Comparison of ENCODE assay signal across 26 cellular contexts in the genomic region with DNA sequence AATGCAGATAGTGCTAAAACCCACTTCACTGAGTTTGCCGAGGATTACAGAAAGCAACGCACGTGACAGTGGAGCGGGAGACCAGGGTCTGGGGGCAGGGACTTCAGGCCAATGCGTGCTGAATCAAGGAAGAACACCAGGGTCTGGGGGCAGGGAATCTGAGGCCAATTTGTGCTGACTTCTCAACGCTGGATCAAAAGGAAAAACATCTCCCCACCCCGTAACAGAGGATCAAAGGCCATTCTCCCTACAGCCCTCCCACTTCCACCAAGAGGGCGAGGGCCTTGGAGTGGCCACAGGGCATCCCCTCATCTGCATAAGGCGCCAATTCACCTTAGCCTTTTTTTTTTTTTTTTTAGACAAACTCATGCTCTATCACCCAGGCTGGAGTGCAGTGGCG. TPM values are rescaled to one million over a fixed set of nuclear protein-coding genes. Genes with fewer than 3 reads are reported as not detected.
A peak's percentile ranks its signal among the peaks of the same experiment; 100 is the strongest.
DNase-seq lines count a peak whose midpoint lies in the region; ATAC-seq, FAIRE-seq and TF ChIP-seq lines count a peak whose summit lies in the region.
"Had no signal": no experiment of that assay in that cellular context is flagged by ENCODE, and none has a peak within 500 bp of the region (broad histone marks: within the 10 kb centered on the region; RNA-seq: fewer than 3 reads in every experiment).

No MANE protein-coding gene starts in this region.

- intact Hi-C loops in K562 (cut with micrococcal nuclease): no loop called here

- H3K4me1 Mint-ChIP-seq in neural progenitor cell: peaks cover 12% of the 10 kb centered on the region

- peaks cover 8% of the 10 kb centered on the region for H3K27me3 Mint-ChIP-seq in neural progenitor cell (ENCODE audit: insufficient read depth, low read depth)

- H3K9ac ChIP-seq in K562 (ENCODE audit: insufficient read depth in 1 of 2, low read depth in 2 of 2, low read length in 2 of 2) (no peak overlapping the region), iPS-15b (ENCODE audit: low read depth, low read length) (peak overlapping the region; percentile 24), neural progenitor cell (no peak overlapping the region)
- H3K9ac ChIP-seq: BLaER1 treated with 17β-estradiol and CSF1 and Interleukin-3, amounts not matched to agents 10 nM and 100 nM had no signal

- H3F3A ChIP-seq in neural progenitor cell (ENCODE audit: low read depth): no peaks in the 10 kb centered on the region

- no peak overlapping the region for H3K4me3 Mint-ChIP-seq in neural progenitor cell
- H3K4me3 Mint-ChIP-seq: CD14-positive monocyte; CD4-positive, alpha-beta T cell; CD8-positive, alpha-beta memory T cell had no signal

- H2AFZ ChIP-seq in K562 (ENCODE audit: low read depth, low read length) (peak overlapping the region; percentile 32; the same call in 1 of the 2 replicates), neural progenitor cell (replicated peaks) (no peak overlapping the region)

- no peak for TF ChIP-seq POLR2A in K562 (conservative IDR thresholded peaks at IDR 0.05)

- TF ChIP-seq CTCF in K562 (IDR thresholded peaks at IDR 0.05 in 2 of 3, conservative IDR thresholded peaks at IDR 0.05 in 1 of 3; ENCODE audit: insufficient read depth in 2 of 3, low read depth in 1 of 3, low read length in 3 of 3) (no peak), neural progenitor cell (IDR thresholded peaks at IDR 0.05) (no peak)

- H3K27ac ChIP-seq in K562 (ENCODE audit: extremely low read depth, low read depth, low read length) (no peak overlapping the region), neural progenitor cell (no peak overlapping the region)
- H3K27ac ChIP-seq: A549; BLaER1 treated with 17β-estradiol and CSF1 and Interleukin-3, amounts not matched to agents 10 nM and 100 nM had no signal

- H3K79me2 ChIP-seq in K562 (ENCODE audit: control insufficient read depth, insufficient read depth, low read length) (no peaks in the 10 kb centered on the region), neural progenitor cell (ENCODE audit: low read depth) (no peaks in the 10 kb centered on the region)

- H3K4me2 ChIP-seq in K562 (ENCODE audit: insufficient read depth, low read length) (no peak overlapping the region), neural progenitor cell (no peak overlapping the region)
- H3K4me2 ChIP-seq: A549 had no signal

- no peaks in the 10 kb centered on the region for H3K36me3 Mint-ChIP-seq in neural progenitor cell
- H3K36me3 Mint-ChIP-seq: CD14-positive monocyte had no signal

- CTCF ChIA-PET in K562 (lab: Yijun Ruan, JAX; ENCODE audit: low intra/inter-chr PET ratio): no interaction called here

- WGBS in K562 (ENCODE audit: insufficient coverage, low coverage, missing lambda C conversion rate): 46% methylated on average over 7 of the region's 10 CpGs

- in situ Hi-C loops in K562 (cut with MboI): no loop called here

- no peaks in the 10 kb centered on the region for H4K20me1 ChIP-seq in K562 (replicated peaks; ENCODE audit: control insufficient read depth, insufficient read depth, low read length)
- H4K20me1 ChIP-seq in neural progenitor cell (ENCODE audit: low read depth): no peaks in the 10 kb centered on the region
- H4K20me1 ChIP-seq: BLaER1 treated with 17β-estradiol and CSF1 and Interleukin-3, amounts not matched to agents 10 nM and 100 nM had no signal

- H3K4me3 ChIP-seq in K562 (no peak overlapping the region), iPS-15b (ENCODE audit: low read depth, low read length) (no peak overlapping the region), neural progenitor cell (no peak overlapping the region)
- H3K4me3 ChIP-seq: A549; BLaER1 treated with 17β-estradiol and CSF1 and Interleukin-3, amounts not matched to agents 10 nM and 100 nM had no signal

- H3K9me1 ChIP-seq in K562 (ENCODE audit: control insufficient read depth, insufficient read depth, low read length): no peaks in the 10 kb centered on the region

- H3K27ac Mint-ChIP-seq in neural progenitor cell: peak overlapping the region; percentile 63
- H3K27ac Mint-ChIP-seq: CD14-positive monocyte; CD4-positive, alpha-beta T cell; CD8-positive, alpha-beta memory T cell had no signal

- TF ChIP-seq RAD21 in K562 (CRISPR knock-in tag; conservative IDR thresholded peaks at IDR 0.05 in 1 of 2, IDR thresholded peaks at IDR 0.05 in 1 of 2): no peak

- H3K27me3 ChIP-seq in K562 (ENCODE audit: control insufficient read depth in 2 of 2, insufficient read depth in 2 of 2, low read length in 2 of 2) (no peaks in the 10 kb centered on the region), iPS-15b (ENCODE audit: control insufficient read depth, insufficient read depth, low read length) (no peaks in the 10 kb centered on the region), neural progenitor cell (peaks cover 11% of the 10 kb centered on the region)
- H3K27me3 ChIP-seq: BE2C; BLaER1 treated with 17β-estradiol and CSF1 and Interleukin-3, amounts not matched to agents 10 nM and 100 nM had no signal

- DNase-seq in ELF-1 (ENCODE audit: low read depth, low spot score): peak; percentile 85
- DNase-seq in K562 (ENCODE audit: extremely low read depth in 1 of 4, low spot score in 3 of 4): no peak
- no peak for DNase-seq in neural progenitor cell (ENCODE audit: low spot score)
- no peak for DNase-seq in HK-2 (ENCODE audit: unreplicated experiment)
- DNase-seq: 8988T; ACHN; AML-193; BE2C; CD4-positive, alpha-beta T cell; CD8-positive, alpha-beta memory T cell; DMS 273 treated with DMSO at 0.1 percent for 48 hours; DMS79; EL; GF-D8; GOT3; H7 had no signal

- H3K36me3 ChIP-seq in K562 (ENCODE audit: control insufficient read depth, insufficient read depth, low read length) (no peaks in the 10 kb centered on the region), iPS-15b (ENCODE audit: control insufficient read depth, insufficient read depth, low read length) (no peaks in the 10 kb centered on the region), neural progenitor cell (no peaks in the 10 kb centered on the region)
- H3K36me3 ChIP-seq: BE2C; BLaER1 treated with 17β-estradiol and CSF1 and Interleukin-3, amounts not matched to agents 10 nM and 100 nM had no signal

- H3K9me3 ChIP-seq in K562 (replicated peaks; ENCODE audit: control insufficient read depth, insufficient read depth, low read depth, low read length): peaks cover 2% of the 10 kb centered on the region; the same call in 1 of the 2 replicates
- H3K9me3 ChIP-seq in iPS-15b (ENCODE audit: control insufficient read depth, insufficient read depth, low read length): no peaks in the 10 kb centered on the region
- H3K9me3 ChIP-seq in neural progenitor cell (ENCODE audit: low read depth): no peaks in the 10 kb centered on the region
- H3K9me3 ChIP-seq: BE2C had no signal

- TF ChIP-seq EP300 in K562 (IDR thresholded peaks at IDR 0.05; ENCODE audit: low read length): no peak

- peaks cover 8 to 9% of the 10 kb centered on the region in 2 experiments; a peak in 4 of 5 replicates for H3K4me1 ChIP-seq in K562 (replicated peaks in 1 of 2; ENCODE audit: control insufficient read depth in 2 of 2, insufficient read depth in 2 of 2, low read length in 2 of 2)
- H3K4me1 ChIP-seq in iPS-15b (ENCODE audit: control insufficient read depth, insufficient read depth, low read length): peaks cover 3% of the 10 kb centered on the region
- H3K4me1 ChIP-seq in neural progenitor cell: no peaks in the 10 kb centered on the region
- H3K4me1 ChIP-seq: A549, BE2C had no signal

- FAIRE-seq in K562 (lab: Jason Lieb, UNC): no peak
- FAIRE-seq: A549, D721Med, GM12891, GM18507 had no signal

- ATAC-seq in K562 (no peak), HG02571 (IDR thresholded peaks at IDR 0.05; ENCODE audit: unreplicated experiment) (no peak)
- no peak for ATAC-seq in activated CD4-positive, CD25-positive, alpha-beta regulatory T cell treated with anti-CD3 and anti-CD28 coated beads, Interleukin-2, amount 50 U/mL, for 24 hours
- ATAC-seq: A549, HCT116 had no signal

- no peaks in the 10 kb centered on the region for H3K9me3 Mint-ChIP-seq in neural progenitor cell
- H3K9me3 Mint-ChIP-seq: CD8-positive, alpha-beta memory T cell had no signal

- BruUV-seq in K562 (replicated peaks; lab: Mats Ljungman, UMichigan): no TSS peak

- POLR2A ChIA-PET in K562 (lab: Yijun Ruan, JAX): interaction anchor here (1.1 kb wide), 1 partner anchor 10 kb away, joined by 3 read pairs; no protein-coding TSS in a partner anchor

TF ChIP-seq in K562, 482 proteins besides CTCF, POLR2A, EP300 and RAD21:
- TF ChIP-seq MCM7 (IDR thresholded peaks at IDR 0.05) (no peak), ZBTB7A (IDR thresholded peaks at IDR 0.05; ENCODE audit: borderline replicate concordance, control insufficient read depth, low read depth, low read length) (no peak), TEAD4 (IDR thresholded peaks at IDR 0.05; ENCODE audit: low read length) (no peak), TEAD4 (CRISPR knock-in tag; IDR thresholded peaks at IDR 0.05; ENCODE audit: borderline replicate concordance) (no peak), FOS (IDR thresholded peaks at IDR 0.05; ENCODE audit: extremely low read depth, insufficient read length) (no peak)

RNA-seq across cellular contexts. Expression of gene BNIP3, which starts 22.3 kb away (rescaled TPM):
- total RNA-seq in K562 (2011; cell fraction: chromatin; rRNA removed; ENCODE audit: low replicate concordance): 61.4 and 70.7 TPM in 2 replicates
- 53.2 and 63.7 TPM in 2 replicates for total RNA-seq in K562 (2011; cell fraction: nucleolus; rRNA removed)
- total RNA-seq in K562 (2011; cell fraction: nucleoplasm; rRNA removed): 62.1 and 64.4 TPM in 2 replicates
- 76.1 and 83.0 TPM in 2 replicates for total RNA-seq in K562 (2014; rRNA removed)
- 39.7 and 40.7 TPM in 2 replicates for total RNA-seq in K562 (2014; rRNA removed; fragmentation: Illumina TruSeq; extraction: Trizol)
- total RNA-seq in K562 (2015; rRNA removed; fragmentation: Illumina TruSeq; extraction: Trizol): 25.0 and 25.9 TPM in 2 replicates
- total RNA-seq in K562 (2021): 41.7 and 42.2 TPM in 2 replicates
- 119 and 124 TPM in 2 replicates for polyA plus RNA-seq in K562 (2011; rRNA removed)
- 114 and 117 TPM in 2 replicates for polyA plus RNA-seq in K562 (2011; cell fraction: cytosol; rRNA removed)
- 136 and 157 TPM in 2 replicates for polyA plus RNA-seq in K562 (2011; cell fraction: nucleus; rRNA removed)
- 28.7 and 29.5 TPM in 2 replicates for polyA plus RNA-seq in K562 (2012)
- 46.9 and 54.9 TPM in 2 replicates for polyA plus RNA-seq in K562 (2014; fragmentation: Illumina TruSeq; extraction: Trizol)
- 10 to 100 TPM in 1 of 2 experiments, 1 to 10 TPM in 1; 9.2 to 10.7 TPM for polyA plus RNA-seq in K562 (2014; fragmentation: Nextera tagmentation; extraction: Ambion mirVana)
- 68.9 and 75.9 TPM in 2 replicates for polyA plus RNA-seq in K562 (2014; rRNA removed)
- 42.4 and 53.7 TPM in 2 replicates for polyA minus RNA-seq in K562 (2011; rRNA and poly(A)+ RNA removed)
- 32.0 and 69.4 TPM in 2 replicates for polyA minus RNA-seq in K562 (2011; cell fraction: cytosol; rRNA and poly(A)+ RNA removed)
- polyA minus RNA-seq in K562 (2011; cell fraction: nucleus; rRNA and poly(A)+ RNA removed): 33.0 and 56.2 TPM in 2 replicates
- 256 and 312 TPM in 2 replicates for total RNA-seq in neural progenitor cell (ENCODE audit: low replicate concordance)
